In the genomic region with DNA sequence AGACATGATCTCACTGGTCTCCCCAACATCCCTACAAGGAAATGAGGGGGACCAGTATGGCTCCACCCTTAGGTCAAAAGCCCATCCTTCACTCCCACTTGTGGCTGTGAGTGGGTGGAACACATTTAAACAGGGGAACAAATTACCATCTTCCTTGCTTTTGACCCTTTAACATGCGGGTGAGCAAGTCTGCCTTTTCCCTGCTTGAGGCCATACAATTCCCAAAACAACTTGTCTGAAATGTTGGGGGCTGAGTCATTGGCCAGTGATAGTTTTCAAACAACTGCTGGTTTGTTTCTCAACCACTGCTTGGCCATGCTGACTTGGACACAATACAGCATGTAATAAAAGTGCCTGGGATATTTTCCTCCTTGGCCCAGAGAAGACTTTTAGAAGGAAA, we compare ENCODE assay signal across 1 cellular context.
TF ChIP-seq lines count a peak whose summit lies in the region.

No MANE protein-coding gene starts in this region.

TF ChIP-seq in GM23338, 12 proteins besides CTCF, POLR2A, EP300 and RAD21 (continued from another document):
- TF ChIP-seq, protein P1, sequence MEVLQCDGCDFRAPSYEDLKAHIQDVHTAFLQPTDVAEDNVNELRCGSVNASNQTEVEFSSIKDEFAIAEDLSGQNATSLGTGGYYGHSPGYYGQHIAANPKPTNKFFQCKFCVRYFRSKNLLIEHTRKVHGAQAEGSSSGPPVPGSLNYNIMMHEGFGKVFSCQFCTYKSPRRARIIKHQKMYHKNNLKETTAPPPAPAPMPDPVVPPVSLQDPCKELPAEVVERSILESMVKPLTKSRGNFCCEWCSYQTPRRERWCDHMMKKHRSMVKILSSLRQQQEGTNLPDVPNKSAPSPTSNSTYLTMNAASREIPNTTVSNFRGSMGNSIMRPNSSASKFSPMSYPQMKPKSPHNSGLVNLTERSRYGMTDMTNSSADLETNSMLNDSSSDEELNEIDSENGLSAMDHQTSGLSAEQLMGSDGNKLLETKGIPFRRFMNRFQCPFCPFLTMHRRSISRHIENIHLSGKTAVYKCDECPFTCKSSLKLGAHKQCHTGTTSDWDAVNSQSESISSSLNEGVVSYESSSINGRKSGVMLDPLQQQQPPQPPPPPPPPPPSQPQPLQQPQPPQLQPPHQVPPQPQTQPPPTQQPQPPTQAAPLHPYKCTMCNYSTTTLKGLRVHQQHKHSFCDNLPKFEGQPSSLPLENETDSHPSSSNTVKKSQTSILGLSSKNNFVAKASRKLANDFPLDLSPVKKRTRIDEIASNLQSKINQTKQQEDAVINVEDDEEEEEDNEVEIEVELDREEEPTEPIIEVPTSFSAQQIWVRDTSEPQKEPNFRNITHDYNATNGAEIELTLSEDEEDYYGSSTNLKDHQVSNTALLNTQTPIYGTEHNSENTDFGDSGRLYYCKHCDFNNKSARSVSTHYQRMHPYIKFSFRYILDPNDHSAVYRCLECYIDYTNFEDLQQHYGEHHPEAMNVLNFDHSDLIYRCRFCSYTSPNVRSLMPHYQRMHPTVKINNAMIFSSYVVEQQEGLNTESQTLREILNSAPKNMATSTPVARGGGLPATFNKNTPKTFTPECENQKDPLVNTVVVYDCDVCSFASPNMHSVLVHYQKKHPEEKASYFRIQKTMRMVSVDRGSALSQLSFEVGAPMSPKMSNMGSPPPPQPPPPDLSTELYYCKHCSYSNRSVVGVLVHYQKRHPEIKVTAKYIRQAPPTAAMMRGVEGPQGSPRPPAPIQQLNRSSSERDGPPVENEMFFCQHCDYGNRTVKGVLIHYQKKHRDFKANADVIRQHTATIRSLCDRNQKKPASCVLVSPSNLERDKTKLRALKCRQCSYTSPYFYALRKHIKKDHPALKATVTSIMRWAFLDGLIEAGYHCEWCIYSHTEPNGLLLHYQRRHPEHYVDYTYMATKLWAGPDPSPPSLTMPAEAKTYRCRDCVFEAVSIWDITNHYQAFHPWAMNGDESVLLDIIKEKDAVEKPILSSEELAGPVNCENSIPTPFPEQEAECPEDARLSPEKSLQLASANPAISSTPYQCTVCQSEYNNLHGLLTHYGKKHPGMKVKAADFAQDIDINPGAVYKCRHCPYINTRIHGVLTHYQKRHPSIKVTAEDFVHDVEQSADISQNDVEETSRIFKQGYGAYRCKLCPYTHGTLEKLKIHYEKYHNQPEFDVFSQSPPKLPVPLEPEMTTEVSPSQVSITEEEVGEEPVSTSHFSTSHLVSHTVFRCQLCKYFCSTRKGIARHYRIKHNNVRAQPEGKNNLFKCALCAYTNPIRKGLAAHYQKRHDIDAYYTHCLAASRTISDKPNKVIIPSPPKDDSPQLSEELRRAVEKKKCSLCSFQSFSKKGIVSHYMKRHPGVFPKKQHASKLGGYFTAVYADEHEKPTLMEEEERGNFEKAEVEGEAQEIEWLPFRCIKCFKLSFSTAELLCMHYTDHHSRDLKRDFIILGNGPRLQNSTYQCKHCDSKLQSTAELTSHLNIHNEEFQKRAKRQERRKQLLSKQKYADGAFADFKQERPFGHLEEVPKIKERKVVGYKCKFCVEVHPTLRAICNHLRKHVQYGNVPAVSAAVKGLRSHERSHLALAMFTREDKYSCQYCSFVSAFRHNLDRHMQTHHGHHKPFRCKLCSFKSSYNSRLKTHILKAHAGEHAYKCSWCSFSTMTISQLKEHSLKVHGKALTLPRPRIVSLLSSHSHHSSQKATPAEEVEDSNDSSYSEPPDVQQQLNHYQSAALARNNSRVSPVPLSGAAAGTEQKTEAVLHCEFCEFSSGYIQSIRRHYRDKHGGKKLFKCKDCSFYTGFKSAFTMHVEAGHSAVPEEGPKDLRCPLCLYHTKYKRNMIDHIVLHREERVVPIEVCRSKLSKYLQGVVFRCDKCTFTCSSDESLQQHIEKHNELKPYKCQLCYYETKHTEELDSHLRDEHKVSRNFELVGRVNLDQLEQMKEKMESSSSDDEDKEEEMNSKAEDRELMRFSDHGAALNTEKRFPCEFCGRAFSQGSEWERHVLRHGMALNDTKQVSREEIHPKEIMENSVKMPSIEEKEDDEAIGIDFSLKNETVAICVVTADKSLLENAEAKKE (CRISPR knock-in tag; IDR thresholded peaks at IDR 0.05): no peak
- no peak for TF ChIP-seq ZNF331 (CRISPR knock-in tag; IDR thresholded peaks at IDR 0.05; ENCODE audit: low read depth)
